8 cellular contexts compared by ENCODE assay signal in the genomic region with DNA sequence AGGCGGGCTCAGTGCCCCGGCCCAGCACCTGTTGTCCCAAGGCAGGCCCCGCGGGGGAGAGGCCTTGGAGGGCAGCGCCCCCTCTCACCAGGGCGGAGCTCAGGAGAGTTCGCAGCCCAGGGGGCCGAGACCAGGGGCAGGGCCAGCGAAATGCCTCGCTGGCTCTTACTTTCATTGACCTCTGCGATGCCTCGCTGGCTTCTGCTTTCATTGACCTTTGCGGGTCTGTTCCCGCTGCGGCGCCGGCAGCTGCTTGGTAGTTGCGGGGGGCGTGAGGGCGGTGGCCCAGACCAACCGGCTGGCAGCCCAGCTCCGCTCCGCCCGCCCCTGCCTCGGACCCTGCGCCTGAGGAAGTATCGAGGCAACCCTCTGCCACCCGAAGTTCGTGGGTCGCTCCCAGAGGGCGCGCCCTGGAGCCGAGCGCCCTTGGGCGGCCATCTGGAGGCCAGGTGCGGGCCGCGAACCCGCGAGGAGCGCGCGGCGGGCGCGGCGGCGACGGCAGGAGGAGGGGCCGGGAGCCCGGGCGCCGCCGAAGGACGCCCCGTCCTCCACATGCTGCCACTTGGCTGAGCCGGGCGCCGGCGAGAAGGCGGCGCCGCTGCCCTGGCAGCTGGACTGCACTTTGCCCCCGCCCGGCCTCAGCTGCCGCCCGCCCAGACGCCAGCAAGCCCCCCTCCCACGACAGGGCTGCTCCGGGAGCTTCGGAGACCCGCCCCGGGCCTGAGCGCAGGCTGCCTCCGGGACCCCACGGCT.
A peak's percentile ranks its signal among the peaks of the same experiment; 100 is the strongest.
DNase-seq lines count a peak whose midpoint lies in the region; ATAC-seq and TF ChIP-seq lines count a peak whose summit lies in the region.

No MANE protein-coding gene starts in this region.

- peak; percentile 81 for ATAC-seq in GM21717 (IDR thresholded peaks at IDR 0.05; ENCODE audit: unreplicated experiment)
- ATAC-seq in upper lobe of left lung (ENCODE audit: low FRiP score in 2 of 2) = peak; percentile 84 to 87

- TF ChIP-seq POLR2A in esophagus squamous epithelium (IDR thresholded peaks at IDR 0.05) (no peak), upper lobe of left lung (IDR thresholded peaks at IDR 0.05) (no peak)

- peaks cover 32% of the 10 kb centered on the region for H3K27me3 ChIP-seq in HUES64 (ENCODE audit: insufficient read depth, low read length)
- H3K27me3 ChIP-seq in esophagus squamous epithelium = no peaks in the 10 kb centered on the region
- H3K27me3 ChIP-seq in muscle layer of colon (ENCODE audit: control insufficient read depth in 1 of 2, insufficient read depth in 2 of 2, low read length in 2 of 2) = no peaks in the 10 kb centered on the region
- H3K27me3 ChIP-seq in upper lobe of left lung = peaks cover 0 to 7% (median 0%) of the 10 kb centered on the region in 4 donors

- under 1% methylated on average over 76 of the region's 76 CpGs for WGBS in HUES64
- 0% methylated on average over 10 of the region's 76 CpGs; no CpG with 5 or more reads in 1 of the 2 donors for WGBS in esophagus squamous epithelium, 2 donors
- 0 to 1% methylated on average over 2 to 21 of the region's 76 CpGs for WGBS in upper lobe of left lung, 2 donors

- DNase-seq in SIG-M5 treated with dmso at 0.1 percent for 504 hours (lab: John Stamatoyannopoulos, UW; ENCODE audit: unreplicated experiment) (peak; percentile 30), SIG-M5 (lab: John Stamatoyannopoulos, UW) (no peak), UCSD-AML1 (lab: John Stamatoyannopoulos, UW; ENCODE audit: unreplicated experiment) (peak; percentile 91), esophagus squamous epithelium (lab: John Stamatoyannopoulos, UW) (no peak), upper lobe of left lung (peak; percentile 66 to 90)

- H3K4me1 ChIP-seq in HUES64 (ENCODE audit: insufficient read depth, low read length) (peaks cover 3% of the 10 kb centered on the region; the same call in 1 of the 2 replicates), esophagus squamous epithelium (peaks cover 6 to 20% (median 10%) of the 10 kb centered on the region in 3 donors), muscle layer of colon (ENCODE audit: insufficient read depth, low read length) (peaks cover 7% of the 10 kb centered on the region), upper lobe of left lung (peaks cover 8 to 17% (median 12%) of the 10 kb centered on the region in 4 donors)

- TF ChIP-seq CTCF in esophagus squamous epithelium (IDR thresholded peaks at IDR 0.05) (peak in 4 of 6 experiments; percentile 18 to 45 (median 26)), upper lobe of left lung (IDR thresholded peaks at IDR 0.05) (peak in 5 of 6 experiments; percentile 33 to 58 (median 43))

- H3K27ac ChIP-seq in HUES64 (ENCODE audit: low read depth, low read length) (no peak overlapping the region), esophagus squamous epithelium (peak overlapping the region; percentile 72 to 88 (median 80)), muscle layer of colon (ENCODE audit: low read depth, low read length) (peak overlapping the region; percentile 62), upper lobe of left lung (peak overlapping the region; percentile 64 to 86 (median 74))

- peak overlapping the region; percentile 60 for H3K9ac ChIP-seq in HUES64 (ENCODE audit: low read depth, low read length)
- H3K9ac ChIP-seq in muscle layer of colon (ENCODE audit: low read length) = peak overlapping the region; percentile 10

- no peaks in the 10 kb centered on the region for H3K36me3 ChIP-seq in HUES64 (ENCODE audit: insufficient read depth, low read length)
- H3K36me3 ChIP-seq in esophagus squamous epithelium = no peaks in the 10 kb centered on the region
- no peaks in the 10 kb centered on the region for H3K36me3 ChIP-seq in muscle layer of colon (ENCODE audit: insufficient read depth, low read length)
- H3K36me3 ChIP-seq in upper lobe of left lung = no peaks in the 10 kb centered on the region

- no peak for TF ChIP-seq EP300 in upper lobe of left lung (IDR thresholded peaks at IDR 0.05)

- H3K4me3 ChIP-seq in HUES64 (ENCODE audit: low read length) (peak overlapping the region; percentile 79), esophagus squamous epithelium (peak overlapping the region; percentile 55 to 83 (median 72)), muscle layer of colon (ENCODE audit: low read depth in 1 of 2, low read length in 2 of 2) (peak overlapping the region; percentile 61 to 72), upper lobe of left lung (peak overlapping the region; percentile 40 to 76 (median 64))

- intact Hi-C loops in esophagus squamous epithelium (cut with DNase I) = no loop called here

- H3K9me3 ChIP-seq in HUES64 (ENCODE audit: insufficient read depth, low read depth, low read length) (no peaks in the 10 kb centered on the region), esophagus squamous epithelium (no peaks in the 10 kb centered on the region), muscle layer of colon (ENCODE audit: low read length) (no peaks in the 10 kb centered on the region), upper lobe of left lung (no peaks in the 10 kb centered on the region)

Comparison
In these comparisons a context has a peak if more than half of its experiments do, and no peak if none do; other contexts are left out.
1. DNase-seq: peak in SIG-M5 treated with dmso at 0.1 percent for 504 hours (single experiment), UCSD-AML1 (single experiment) and upper lobe of left lung (2 of 2); none in SIG-M5 (single experiment) and esophagus squamous epithelium (single experiment).
2. Peak in every context shown above with its lines, with median percentiles within 50 percentile points of each other: H3K4me3 ChIP-seq.